Comparison of ENCODE assay signal across 8 cellular contexts in genomic region chr10:73358331-73359279, GRCh38. TPM values are rescaled to one million over a fixed set of nuclear protein-coding genes. Genes with fewer than 3 reads are reported as not detected.
DNase-seq lines count a peak whose midpoint lies in the region; ATAC-seq, FAIRE-seq and TF ChIP-seq lines count a peak whose summit lies in the region.

TSS of gene CFAP70 (minus strand) at chr10:73358864. CDS start at chr10:73354796, 4,068 bp downstream.

- TF ChIP-seq EP300 in H1 (IDR thresholded peaks at IDR 0.05; ENCODE audit: borderline replicate concordance in 1 of 2, low read depth in 2 of 2, low read length in 2 of 2): no peak

- H3K4me3 Mint-ChIP-seq in CD8-positive, alpha-beta T cell: peak within 1 kb of the TSS; percentile 98

- H3K18ac ChIP-seq in H1 (ENCODE audit: extremely low read depth, low read length): no peak within 1 kb of the TSS

- peak within 1 kb of the TSS; percentile 88 for H3K27ac ChIP-seq in CD8-positive, alpha-beta T cell (ENCODE audit: low read depth, low read length)
- H3K27ac ChIP-seq in H1 (ENCODE audit: low read depth, low read length): peak within 1 kb of the TSS; percentile 28; the same call in 1 of the 2 replicates

- no peak within 1 kb of the TSS for H4K91ac ChIP-seq in H1 (replicated peaks; ENCODE audit: insufficient read length, low read length)

- H3K27me3 Mint-ChIP-seq in CD8-positive, alpha-beta T cell (ENCODE audit: low read depth): peaks cover 2% of the 10 kb centered on the region

- H2BK15ac ChIP-seq in H1 (ENCODE audit: low read length): no peak within 1 kb of the TSS

- peak; percentile 83 to 96 (median 90) for DNase-seq in CD8-positive, alpha-beta T cell
- DNase-seq in HS-27A (ENCODE audit: low read depth): peak; percentile 40
- peak; percentile 54 for DNase-seq in NK-92 treated with Interleukin-12 subunit alpha and Interleukin-12 subunit beta, amount 100 ng/mL, for 24 hours (lab: John Stamatoyannopoulos, UW)
- DNase-seq in activated CD8-positive, alpha-beta memory T cell treated with anti-CD3 and anti-CD28 coated beads for 4 hours (ENCODE audit: low read depth in 2 of 2): peak; percentile 82
- peak; percentile 85 to 91 for DNase-seq in H1 (ENCODE audit: low read depth in 1 of 2, low spot score in 2 of 2)
- peak; percentile 93 for DNase-seq in medulla oblongata (ENCODE audit: extremely low spot score)
- DNase-seq in stimulated activated CD4-positive, alpha-beta T cell treated with anti-CD3 and anti-CD28 coated beads, TNF-alpha, amount 100 ng/mL, for 4 hours (ENCODE audit: low read depth in 3 of 3): peak; percentile 67 to 87 (median 84)

- H3K4me1 Mint-ChIP-seq in CD8-positive, alpha-beta T cell (ENCODE audit: low read depth): peaks cover 16% of the 10 kb centered on the region

- H2BK120ac ChIP-seq in H1 (replicated peaks; ENCODE audit: low read depth, low read length): no peak within 1 kb of the TSS

- TF ChIP-seq RAD21 in H1 (IDR thresholded peaks at IDR 0.05 in 1 of 2, conservative IDR thresholded peaks at IDR 0.05 in 1 of 2; ENCODE audit: low read depth in 2 of 2, low read length in 2 of 2): no peak

- no peak within 1 kb of the TSS for H3K56ac ChIP-seq in H1 (replicated peaks; ENCODE audit: insufficient read length, low read depth, low read length)

- H3K4me3 ChIP-seq in CD8-positive, alpha-beta T cell (ENCODE audit: low read depth, low read length): peak within 1 kb of the TSS; percentile 75
- peak within 1 kb of the TSS; percentile 72 to 81 (median 74) for H3K4me3 ChIP-seq in H1 (ENCODE audit: extremely low read depth in 1 of 4, insufficient read depth in 2 of 4, low read depth in 3 of 4, low read length in 4 of 4)

- no peak within 1 kb of the TSS for H2BK5ac ChIP-seq in H1 (ENCODE audit: low read depth, low read length)

- POLR2A ChIA-PET in CD8-positive, alpha-beta T cell (lab: Charles Lee): interaction anchor here (0.6 to 1.8 kb wide), 8 partner anchors 20 to 994 kb away, joined by 3 to 11 read pairs (median 3); partner anchors contain the start of gene PPP3CB
- POLR2A ChIA-PET in H1 (lab: Charles Lee; ENCODE audit: partially characterized antibody): interaction anchor here (0.5 to 2.3 kb wide), 9 partner anchors 8 to 182 kb away, joined by 3 to 15 read pairs (median 4); partner anchors contain the start of genes ANXA7, DNAJC9 and MRPS16

- peaks cover 3% of the 10 kb centered on the region for H3K36me3 Mint-ChIP-seq in CD8-positive, alpha-beta T cell

- H2AK5ac ChIP-seq in H1 (ENCODE audit: low read depth, low read length): no peak within 1 kb of the TSS; the same call in 1 of the 2 replicates

- H3K9me3 ChIP-seq in CD8-positive, alpha-beta T cell (ENCODE audit: low read length): no peaks in the 10 kb centered on the region
- no peaks in the 10 kb centered on the region for H3K9me3 ChIP-seq in H1 (ENCODE audit: insufficient read depth in 2 of 2, low read depth in 1 of 2, low read length in 1 of 2)

- no peaks in the 10 kb centered on the region for H3K79me2 ChIP-seq in H1 (ENCODE audit: control insufficient read depth in 1 of 2, insufficient read depth in 2 of 2, low read length in 2 of 2)

- H3K4me2 ChIP-seq in H1 (ENCODE audit: insufficient read depth in 1 of 2, low read depth in 2 of 2, low read length in 2 of 2): peak within 1 kb of the TSS; percentile 79 to 83

- no peak within 1 kb of the TSS for H2BK20ac ChIP-seq in H1 (ENCODE audit: low read length)

- no peak within 1 kb of the TSS for H4K5ac ChIP-seq in H1 (ENCODE audit: insufficient read length, low read depth, low read length)

- peak within 1 kb of the TSS; percentile 84 for H4K8ac ChIP-seq in H1 (ENCODE audit: extremely low read depth, insufficient read depth, low read length)

- H3K4ac ChIP-seq in H1 (replicated peaks; ENCODE audit: insufficient read length, low read depth, low read length): no peak within 1 kb of the TSS

- H3K79me1 ChIP-seq in H1 (ENCODE audit: low read depth, low read length): no peaks in the 10 kb centered on the region

- no peaks in the 10 kb centered on the region for H4K20me1 ChIP-seq in H1 (replicated peaks in 1 of 2; ENCODE audit: control insufficient read depth in 1 of 2, insufficient read depth in 2 of 2, low read length in 2 of 2)

- H3K36me3 ChIP-seq in CD8-positive, alpha-beta T cell (ENCODE audit: insufficient read depth, low read length): no peaks in the 10 kb centered on the region
- no peaks in the 10 kb centered on the region for H3K36me3 ChIP-seq in H1 (ENCODE audit: control insufficient read depth in 2 of 4, insufficient read depth in 4 of 4, low read length in 3 of 4)

- H3K9me3 Mint-ChIP-seq in CD8-positive, alpha-beta T cell: peaks cover 2% of the 10 kb centered on the region

- peak within 1 kb of the TSS; percentile 88 for H2AFZ ChIP-seq in H1 (ENCODE audit: low read length)

- peak; percentile 51 to 88 for TF ChIP-seq POLR2A in H1 (IDR thresholded peaks at IDR 0.05; ENCODE audit: control extremely low read depth in 1 of 2, low read depth in 2 of 2, low read length in 2 of 2)

- no peaks in the 10 kb centered on the region for H3K27me3 ChIP-seq in CD8-positive, alpha-beta T cell (ENCODE audit: insufficient read depth, low read length)
- H3K27me3 ChIP-seq in H1 (replicated peaks in 1 of 4; ENCODE audit: control insufficient read depth in 3 of 4, extremely low read depth in 1 of 4, insufficient read depth in 3 of 4, low read length in 3 of 4): no peaks in the 10 kb centered on the region

- CTCF ChIA-PET in CD8-positive, alpha-beta T cell (lab: Charles Lee): interaction anchor here (0.8 kb wide), 1 partner anchor 54 kb away, joined by 4 read pairs; no protein-coding TSS in a partner anchor
- CTCF ChIA-PET in H1 (lab: Charles Lee; ENCODE audit: partially characterized antibody): interaction anchor here (1.6 kb wide), 1 partner anchor 287 kb away, joined by 4 read pairs; no protein-coding TSS in a partner anchor

- ATAC-seq in CD8-positive, alpha-beta T cell: peak; percentile 96
- peak; percentile 93 for ATAC-seq in GM19467 (IDR thresholded peaks at IDR 0.05; ENCODE audit: unreplicated experiment)

- H3K9ac ChIP-seq in H1 (replicated peaks in 1 of 4; ENCODE audit: extremely low read depth in 1 of 4, low read depth in 3 of 4, low read length in 3 of 4): peak within 1 kb of the TSS; percentile 67 to 92 (median 83)

- 4% methylated on average over 45 of the region's 45 CpGs; no CpG with 5 or more reads in 1 of the 2 experiments for WGBS in H1 (ENCODE audit: extremely low coverage in 1 of 2, insufficient coverage in 1 of 2, insufficient read length in 1 of 2, insufficient replicate concordance in 2 of 2, low coverage in 1 of 2, low lambda C conversion rate in 2 of 2, missing lambda C conversion rate in 1 of 2), 2 experiments

- no peak within 1 kb of the TSS for H2BK12ac ChIP-seq in H1 (ENCODE audit: low read depth, low read length)

- TF ChIP-seq CTCF in CD8-positive, alpha-beta T cell (IDR thresholded peaks at IDR 0.05): no peak
- no peak; a peak in 1 of 4 replicates for TF ChIP-seq CTCF in H1 (IDR thresholded peaks at IDR 0.05; ENCODE audit: control extremely low read depth in 1 of 3, insufficient read depth in 1 of 3, low read depth in 1 of 3, low read length in 3 of 3)

- peaks cover 5% of the 10 kb centered on the region for H3K4me1 ChIP-seq in CD8-positive, alpha-beta T cell (ENCODE audit: insufficient read depth, low read length)
- peaks cover 0 to 2% (median 0%) of the 10 kb centered on the region in 4 experiments; a peak in 2 of 7 replicates for H3K4me1 ChIP-seq in H1 (replicated peaks in 1 of 4; ENCODE audit: control insufficient read depth in 3 of 4, insufficient read depth in 4 of 4, low read length in 3 of 4)

- H3K23ac ChIP-seq in H1 (ENCODE audit: insufficient read length): no peak within 1 kb of the TSS

- peaks cover 4% of the 10 kb centered on the region for H3K23me2 ChIP-seq in H1 (ENCODE audit: low read depth, low read length)

- FAIRE-seq in H1 (lab: Jason Lieb, UNC): peak; percentile 97

- intact Hi-C loops in CD8-positive, alpha-beta T cell (cut with DNase I, micrococcal nuclease): loop anchor here (1.0 to 5.0 kb wide), 10 partner anchors 54 to 269 kb away; partner anchors contain the start of genes MRPS16 (in 2 of the 2), PPP3CB (in 2 of the 2), DNAJC9 (in 1 of the 2) and ECD (in 1 of the 2)

- no peak within 1 kb of the TSS for H3K14ac ChIP-seq in H1 (ENCODE audit: insufficient read length)

- H3K27ac Mint-ChIP-seq in CD8-positive, alpha-beta T cell: peak within 1 kb of the TSS; percentile 96

TF ChIP-seq in H1, 55 proteins besides CTCF, POLR2A, EP300 and RAD21 (continues in another document):
- TF ChIP-seq POLR2AphosphoS5 (IDR thresholded peaks at IDR 0.05; ENCODE audit: low read depth, low read length) (peak; percentile 59; the same call in 1 of the 2 replicates), HDAC2 (IDR thresholded peaks at IDR 0.05; ENCODE audit: borderline replicate concordance in 1 of 2, low read depth in 2 of 2, low read length in 2 of 2) (no peak), USF2 (IDR thresholded peaks at IDR 0.05; ENCODE audit: low read length) (no peak), CREB1 (IDR thresholded peaks at IDR 0.05) (peak; percentile 6; the same call in 1 of the 2 replicates), TCF12 (IDR thresholded peaks at IDR 0.05; ENCODE audit: low read depth, low read length) (no peak), GABPA (IDR thresholded peaks at IDR 0.05; ENCODE audit: borderline replicate concordance, insufficient read depth, low read length) (no peak), CEBPB (IDR thresholded peaks at IDR 0.05; ENCODE audit: low read depth, low read length) (no peak), RFX5 (IDR thresholded peaks at IDR 0.05; ENCODE audit: borderline replicate concordance, low read depth, low read length) (no peak), BCL11A (IDR thresholded peaks at IDR 0.05; ENCODE audit: low read depth in 2 of 2, low read length in 2 of 2) (no peak), PHF8 (conservative IDR thresholded peaks at IDR 0.05; ENCODE audit: low read depth, low read length) (peak; percentile 70; the same call in 1 of the 2 replicates)

RNA-seq across cellular contexts. Expression of gene CFAP70, which starts in this region (rescaled TPM):
- total RNA-seq in CD8-positive, alpha-beta T cell: 1 to 10 TPM; 2.4 to 2.8 TPM
- 0.27 and 0.30 TPM in 2 replicates for total RNA-seq in H1 (2021; fragmentation: NEBNext Ultra II Directional; extraction: Animal tissue kit (Norgen Biotek cat#: 25700))
- 0.09 and 0.21 TPM in 2 replicates for polyA plus RNA-seq in H1 (2011; rRNA removed)
- 0.26 TPM for polyA plus RNA-seq in H1 (2011; cell fraction: cytosol; rRNA removed)
- 0.51 TPM for polyA plus RNA-seq in H1 (2011; cell fraction: nucleus; rRNA removed)
- 0.13 to 0.39 TPM (median 0.17 TPM) in 4 replicates for polyA plus RNA-seq in H1 (2012, experiment 1 of 2)
- polyA plus RNA-seq in H1 (2012, experiment 2 of 2): not detected
- polyA plus RNA-seq in H1 (2013, experiment 1 of 2): 0.16 TPM
- 0.17 TPM for polyA plus RNA-seq in H1 (2013, experiment 2 of 2)
- 0.27 and 0.32 TPM in 2 replicates for polyA minus RNA-seq in H1 (2011; rRNA and poly(A)+ RNA removed)
- not detected for polyA minus RNA-seq in H1 (2011; cell fraction: cytosol; rRNA and poly(A)+ RNA removed)
- polyA minus RNA-seq in H1 (2011; cell fraction: nucleus; rRNA and poly(A)+ RNA removed): 0.60 TPM

Comparison
In these comparisons a context has a peak if more than half of its experiments do, and no peak if none do; other contexts are left out.
1. Peak in every context shown above with its lines: DNase-seq, ATAC-seq, H3K4me3 ChIP-seq and H3K27ac ChIP-seq.
2. Peak in DNase-seq, H3K4me3 ChIP-seq, H3K27ac ChIP-seq, H3K9ac ChIP-seq and H3K4me2 ChIP-seq in H1; RNA of the gene not detected or under 1 TPM.
3. DNase-seq: peak in every context shown above with its lines; median percentile 93 in medulla oblongata; 90 in CD8-positive, alpha-beta T cell; 88 in H1; 84 in stimulated activated CD4-positive, alpha-beta T cell treated with anti-CD3 and anti-CD28 coated beads, TNF-alpha, amount 100 ng/mL, for 4 hours; 82 in activated CD8-positive, alpha-beta memory T cell treated with anti-CD3 and anti-CD28 coated beads for 4 hours; 54 in NK-92 treated with Interleukin-12 subunit alpha and Interleukin-12 subunit beta, amount 100 ng/mL, for 24 hours; 40 in HS-27A.